18 cellular contexts compared by ENCODE assay signal in genomic region chr22:37325024-37325395, GRCh38. TPM values are rescaled to one million over a fixed set of nuclear protein-coding genes. Genes with fewer than 3 reads are reported as not detected.
DNase-seq lines count a peak whose midpoint lies in the region; ATAC-seq and TF ChIP-seq lines count a peak whose summit lies in the region.
"Had no signal": no experiment of that assay in that cellular context is flagged by ENCODE, and none has a peak within 500 bp of the region (broad histone marks: within the 10 kb centered on the region; RNA-seq: fewer than 3 reads in every experiment).

No MANE protein-coding gene starts in this region.

- peaks cover 0 to 5% (median 4%) of the 10 kb centered on the region in 7 donors for H3K4me1 Mint-ChIP-seq in naive thymus-derived CD4-positive, alpha-beta T cell
- peaks cover 0 to 9% of the 10 kb centered on the region in 2 donors for H3K4me1 Mint-ChIP-seq in stimulated activated naive B cell treated with anti-CD40 and anti-IgM and Interleukin-4, amounts not matched to agents 10 μg/mL and 1 μg/mL and 100 μg/mL, for 72 hours

- TF ChIP-seq CTCF in AG04450 (IDR thresholded peaks at IDR 0.05; ENCODE audit: low read depth, low read length), result no peak
- no peak for TF ChIP-seq CTCF in uterus (IDR thresholded peaks at IDR 0.05)
- no peak for TF ChIP-seq CTCF in ovary (IDR thresholded peaks at IDR 0.05)

- H3K36me3 Mint-ChIP-seq in naive thymus-derived CD4-positive, alpha-beta T cell, result no peaks in the 10 kb centered on the region
- H3K36me3 Mint-ChIP-seq in stimulated activated naive B cell treated with anti-CD40 and anti-IgM and Interleukin-4, amounts not matched to agents 10 μg/mL and 1 μg/mL and 100 μg/mL, for 72 hours, result no peaks in the 10 kb centered on the region

- H3K27ac ChIP-seq in AG04450 (ENCODE audit: low read depth, low read length), result no peak overlapping the region
- no peak overlapping the region for H3K27ac ChIP-seq in HUES48 (ENCODE audit: low read depth, low read length)
- H3K27ac ChIP-seq in ectodermal cell (ENCODE audit: insufficient read depth, low read depth, low read length, poor library complexity, severe bottlenecking), result no peak overlapping the region
- no peak overlapping the region for H3K27ac ChIP-seq in uterus
- H3K27ac ChIP-seq in naive thymus-derived CD4-positive, alpha-beta T cell (ENCODE audit: low read depth, low read length), result no peak overlapping the region
- no peak overlapping the region for H3K27ac ChIP-seq in ovary
- H3K27ac ChIP-seq: foreskin keratinocyte, neutrophil, RWPE1, testis had no signal

- no peaks in the 10 kb centered on the region for H3K9me3 Mint-ChIP-seq in naive thymus-derived CD4-positive, alpha-beta T cell
- H3K9me3 Mint-ChIP-seq in stimulated activated naive B cell treated with anti-CD40 and anti-IgM and Interleukin-4, amounts not matched to agents 10 μg/mL and 1 μg/mL and 100 μg/mL, for 72 hours, result no peaks in the 10 kb centered on the region

- peaks cover 5% of the 10 kb centered on the region; the same call in 1 of the 2 replicates for H3K9me3 ChIP-seq in AG04450 (ENCODE audit: control insufficient read depth, insufficient read depth, low read length)
- no peaks in the 10 kb centered on the region for H3K9me3 ChIP-seq in HUES48 (ENCODE audit: control insufficient read depth, insufficient read depth, low read length)
- no peaks in the 10 kb centered on the region for H3K9me3 ChIP-seq in ectodermal cell (ENCODE audit: control insufficient read depth, low read length)
- H3K9me3 ChIP-seq in mucosa of stomach (ENCODE audit: control insufficient read depth, low read length), result no peaks in the 10 kb centered on the region
- no peaks in the 10 kb centered on the region for H3K9me3 ChIP-seq in uterus
- no peaks in the 10 kb centered on the region for H3K9me3 ChIP-seq in naive thymus-derived CD4-positive, alpha-beta T cell (ENCODE audit: control insufficient read depth in 2 of 3, low read length in 3 of 3)
- no peaks in the 10 kb centered on the region for H3K9me3 ChIP-seq in ovary
- H3K9me3 ChIP-seq: neutrophil, testis had no signal

- TF ChIP-seq POLR2A in uterus (IDR thresholded peaks at IDR 0.05), result no peak
- TF ChIP-seq POLR2A in ovary (IDR thresholded peaks at IDR 0.05), result no peak

- H3K27me3 ChIP-seq in AG04450 (ENCODE audit: control insufficient read depth, insufficient read depth, low read length) (peaks cover 2% of the 10 kb centered on the region), HUES48 (ENCODE audit: control insufficient read depth, insufficient read depth, low read length) (peaks cover 37% of the 10 kb centered on the region), ectodermal cell (ENCODE audit: control insufficient read depth, insufficient read depth, low read length, poor library complexity, severe bottlenecking) (peaks cover 42% of the 10 kb centered on the region), mucosa of stomach (ENCODE audit: control insufficient read depth, insufficient read depth, low read length) (no peaks in the 10 kb centered on the region), uterus (peaks cover 0 to 21% of the 10 kb centered on the region in 2 donors), ovary (no peaks in the 10 kb centered on the region)
- peaks cover 0 to 11% of the 10 kb centered on the region in 2 donors for H3K27me3 ChIP-seq in naive thymus-derived CD4-positive, alpha-beta T cell (ENCODE audit: control insufficient read depth in 2 of 2, insufficient read depth in 2 of 2, low read length in 2 of 2)
- H3K27me3 ChIP-seq: foreskin keratinocyte had no signal

- peaks cover 29 to 85% (median 39%) of the 10 kb centered on the region in 5 donors for H3K27me3 Mint-ChIP-seq in naive thymus-derived CD4-positive, alpha-beta T cell
- H3K27me3 Mint-ChIP-seq in stimulated activated naive B cell treated with anti-CD40 and anti-IgM and Interleukin-4, amounts not matched to agents 10 μg/mL and 1 μg/mL and 100 μg/mL, for 72 hours, result peaks cover 45 to 61% of the 10 kb centered on the region in 2 donors

- peak overlapping the region in 1 of 10 donors; percentile 31 for H3K4me3 Mint-ChIP-seq in naive thymus-derived CD4-positive, alpha-beta T cell
- H3K4me3 Mint-ChIP-seq in stimulated activated naive B cell treated with anti-CD40 and anti-IgM and Interleukin-4, amounts not matched to agents 10 μg/mL and 1 μg/mL and 100 μg/mL, for 72 hours, result no peak overlapping the region

- DNase-seq in AG04450 (ENCODE audit: low read depth, low spot score), result no peak
- DNase-seq in uterus, result no peak
- no peak for DNase-seq in naive thymus-derived CD4-positive, alpha-beta T cell
- DNase-seq in ovary, result no peak
- no peak for DNase-seq in stimulated activated naive B cell treated with anti-CD40 and anti-IgM and Interleukin-4, amounts not matched to agents 10 μg/mL and 1 μg/mL and 100 μg/mL, for 72 hours
- DNase-seq: activated CD4-positive, alpha-beta T cell treated with anti-CD3 and anti-CD28 coated beads for 4 hours; activated gamma-delta T cell treated with Interleukin-2 at 50 U/mL for 16 hours; DMS79 treated with DMSO at 0.1 percent for 48 hours; foreskin keratinocyte; NCI-H524 treated with DMSO at 0.1 percent for 48 hours; testis had no signal

- H3K9ac ChIP-seq in HUES48 (ENCODE audit: low read depth, low read length), result no peak overlapping the region
- H3K9ac ChIP-seq in mucosa of stomach (ENCODE audit: low read length), result peak overlapping the region; percentile 51

- no peak overlapping the region for H3K27ac Mint-ChIP-seq in naive thymus-derived CD4-positive, alpha-beta T cell
- H3K27ac Mint-ChIP-seq in stimulated activated naive B cell treated with anti-CD40 and anti-IgM and Interleukin-4, amounts not matched to agents 10 μg/mL and 1 μg/mL and 100 μg/mL, for 72 hours, result no peak overlapping the region

- TF ChIP-seq EP300 in ovary (IDR thresholded peaks at IDR 0.05), result no peak

- H3K4me3 ChIP-seq in AG04450 (ENCODE audit: low read depth, low read length) (0 out of 2 replicates have a peak overlapping the region, but pooled peaks have one; percentile 10), HUES48 (ENCODE audit: low read depth, low read length) (peak overlapping the region; percentile 53; the same call in 1 of the 2 replicates), ectodermal cell (ENCODE audit: insufficient read depth, low read depth, low read length) (peak overlapping the region; percentile 3), mucosa of stomach (ENCODE audit: low read length) (no peak overlapping the region), uterus (no peak overlapping the region), ovary (no peak overlapping the region)
- no peak overlapping the region for H3K4me3 ChIP-seq in naive thymus-derived CD4-positive, alpha-beta T cell (ENCODE audit: low read length)

- 4 to 6% methylated on average over 22 of the region's 22 CpGs for WGBS in ectodermal cell, 2 experiments
- WGBS in ovary, 3 donors, result 1 to 3% (median 2%) methylated on average over 21 to 22 of the region's 22 CpGs

- POLR2A ChIA-PET in AG04450 (lab: Yijun Ruan, JAX), result no interaction called here
- POLR2A ChIA-PET in naive thymus-derived CD4-positive, alpha-beta T cell (lab: Charles Lee), result no interaction called here

- CTCF ChIA-PET in AG04450 (lab: Charles Lee), result interaction anchor here (1.2 to 1.4 kb wide), 2 partner anchors 104 to 148 kb away, joined by 3 to 5 read pairs; no protein-coding TSS in a partner anchor
- CTCF ChIA-PET in naive thymus-derived CD4-positive, alpha-beta T cell (lab: Charles Lee), result interaction anchor here (1.3 kb wide), 1 partner anchor 60 kb away, joined by 3 read pairs; no protein-coding TSS in a partner anchor

- H3K4me1 ChIP-seq in HUES48 (ENCODE audit: control insufficient read depth, insufficient read depth, low read length), result peaks cover 15% of the 10 kb centered on the region
- H3K4me1 ChIP-seq in ectodermal cell (ENCODE audit: control insufficient read depth, insufficient read depth, low read length), result peaks cover 6% of the 10 kb centered on the region
- peaks cover 60% of the 10 kb centered on the region for H3K4me1 ChIP-seq in mucosa of stomach (ENCODE audit: control insufficient read depth, insufficient read depth, low read length)
- H3K4me1 ChIP-seq in uterus, result no peaks in the 10 kb centered on the region
- no peaks in the 10 kb centered on the region for H3K4me1 ChIP-seq in naive thymus-derived CD4-positive, alpha-beta T cell (ENCODE audit: control insufficient read depth in 2 of 2, insufficient read depth in 2 of 2, low read length in 2 of 2)
- no peaks in the 10 kb centered on the region for H3K4me1 ChIP-seq in ovary (ENCODE audit: insufficient read depth)

- intact Hi-C loops in uterus (cut with DNase I; ENCODE audit: low total_unique reads), result no loop called here
- intact Hi-C loops in naive thymus-derived CD4-positive, alpha-beta T cell (cut with micrococcal nuclease), result no loop called here
- intact Hi-C loops in ovary (cut with DNase I), result loop anchor here in 1 of 4 donors (5.0 kb wide), 1 partner anchor 667 kb away; no protein-coding TSS in a partner anchor

- no peaks in the 10 kb centered on the region for H3K36me3 ChIP-seq in HUES48 (ENCODE audit: control insufficient read depth, insufficient read depth, low read length)
- no peaks in the 10 kb centered on the region for H3K36me3 ChIP-seq in ectodermal cell (ENCODE audit: control insufficient read depth, insufficient read depth, low read length)
- H3K36me3 ChIP-seq in mucosa of stomach (ENCODE audit: control insufficient read depth, insufficient read depth, low read length), result no peaks in the 10 kb centered on the region
- H3K36me3 ChIP-seq in uterus, result no peaks in the 10 kb centered on the region
- H3K36me3 ChIP-seq in naive thymus-derived CD4-positive, alpha-beta T cell (ENCODE audit: control insufficient read depth in 2 of 3, insufficient read depth in 3 of 3, low read length in 3 of 3), result no peaks in the 10 kb centered on the region
- no peaks in the 10 kb centered on the region for H3K36me3 ChIP-seq in ovary
- H3K36me3 ChIP-seq: neutrophil had no signal

- no peak for ATAC-seq in naive thymus-derived CD4-positive, alpha-beta T cell
- no peak for ATAC-seq in stimulated activated naive B cell treated with anti-CD40 and anti-IgM and Interleukin-4, amounts not matched to agents 10 μg/mL and 1 μg/mL and 100 μg/mL, for 72 hours (replicated peaks)
- ATAC-seq: foreskin keratinocyte had no signal

RNA-seq across cellular contexts. Expression of gene CYTH4, which starts 42.7 kb away (rescaled TPM):
- polyA plus RNA-seq in AG04450 (2011; rRNA removed), result 0.33 and 0.82 TPM in 2 replicates
- polyA minus RNA-seq in AG04450 (2011; rRNA and poly(A)+ RNA removed), result 0.48 and 3.1 TPM in 2 replicates
- polyA plus RNA-seq in ectodermal cell (2013, experiment 1 of 4), result not detected
- polyA plus RNA-seq in ectodermal cell (2013, experiment 2 of 4), result not detected
- not detected for polyA plus RNA-seq in ectodermal cell (2013, experiment 3 of 4)
- not detected for polyA plus RNA-seq in ectodermal cell (2013, experiment 4 of 4)
- total RNA-seq in uterus, result 10 to 100 TPM in 1 of 4 donors, 1 to 10 TPM in 3; 3.8 to 12.2 (median 5.9) TPM
- total RNA-seq in naive thymus-derived CD4-positive, alpha-beta T cell, result 100 to 1,000 TPM; 123 to 227 (median 214) TPM
- 10 to 100 TPM; 49.5 to 71.1 TPM for polyA plus RNA-seq in naive thymus-derived CD4-positive, alpha-beta T cell
- total RNA-seq in ovary, result 10 to 100 TPM in 2 of 7 donors, 1 to 10 TPM in 5; 2.4 to 14.5 (median 6.2) TPM
- polyA plus RNA-seq in ovary, result 1 to 10 TPM; 2.6 to 9.1 TPM
- total RNA-seq: chondrocyte, renal cortical epithelial cell had no signal

Comparison
In these comparisons a context has a peak if more than half of its experiments do, and no peak if none do; other contexts are left out.
1. H3K4me3 ChIP-seq: peak in AG04450 (single experiment), HUES48 (single experiment) and ectodermal cell (single experiment); none in mucosa of stomach (single experiment), uterus (0 of 2), naive thymus-derived CD4-positive, alpha-beta T cell (single experiment) and ovary (single experiment).
2. RNA of gene CYTH4, which starts 42.7 kb away (total RNA-seq): 123 to 227 TPM in naive thymus-derived CD4-positive, alpha-beta T cell; 2.4 to 14.5 TPM in ovary and 3.8 to 12.2 TPM in uterus; every median in the first group is over 4 times any median in the second.